Comparison of ENCODE assay signal across 8 cellular contexts in genomic region chr6:30344191-30344867, GRCh38. TPM values are rescaled to one million over a fixed set of nuclear protein-coding genes. Genes with fewer than 3 reads are reported as not detected.
DNase-seq lines count a peak whose midpoint lies in the region; ATAC-seq, FAIRE-seq and TF ChIP-seq lines count a peak whose summit lies in the region.

No MANE protein-coding gene starts in this region.

- no TSS peak for BruUV-seq in HepG2 (replicated peaks; lab: Mats Ljungman, UMichigan)

- H3K4me3 ChIP-seq in HepG2 (replicated peaks in 1 of 3; ENCODE audit: insufficient read depth in 1 of 3, low read depth in 2 of 3, low read length in 3 of 3) = peak overlapping the region; percentile 80 to 96 (median 91)
- peak overlapping the region; percentile 87 to 91 for H3K4me3 ChIP-seq in testis

- in situ Hi-C loops in HepG2 (cut with HindIII; ENCODE audit: extremely low pct_ligation_motif_present, low pct_unique_long_range_greater_than_20kb) = no loop called here

- H4K20me1 ChIP-seq in HepG2 (ENCODE audit: insufficient read depth, low read length) = no peaks in the 10 kb centered on the region

- peaks cover 3% of the 10 kb centered on the region for H3K79me2 ChIP-seq in HepG2 (ENCODE audit: insufficient read depth, low read length)

- H2AFZ ChIP-seq in HepG2 (ENCODE audit: low read length) = peak overlapping the region; percentile 96

- POLR2A ChIA-PET in HepG2 (lab: Yijun Ruan, JAX) = interaction anchor here (0.8 kb wide), 1 partner anchor 18 kb away, joined by 9 read pairs; the partner anchor contains the start of gene TRIM39

- H3K9me3 ChIP-seq in HepG2 (ENCODE audit: low read length) (no peaks in the 10 kb centered on the region), testis (no peaks in the 10 kb centered on the region)

- FAIRE-seq in HepG2 (lab: Jason Lieb, UNC) = peak; percentile 34

- TF ChIP-seq EP300 in HepG2 (IDR thresholded peaks at IDR 0.05; ENCODE audit: low read depth in 2 of 2, low read length in 2 of 2) (no peak), HepG2 (CRISPR knock-in tag; IDR thresholded peaks at IDR 0.05; ENCODE audit: borderline replicate concordance) (no peak)

- H3K27ac ChIP-seq in HepG2 (ENCODE audit: extremely low read length, insufficient read depth, low read length) (peak overlapping the region; percentile 83), testis (peak overlapping the region; percentile 83 to 94)

- DNase-seq in activated CD8-positive, alpha-beta memory T cell treated with anti-CD3 and anti-CD28 coated beads, Interleukin-2, amount 10 ng/mL, durations not matched to agents 7 days and 5 days = no peak
- no peak for DNase-seq in activated CD8-positive, alpha-beta memory T cell treated with anti-CD3 and anti-CD28 coated beads, Interleukin-2, amount 50 U/mL, for 48 hours
- DNase-seq in HepG2 (ENCODE audit: low spot score) (no peak), testis (no peak)

- no peak for TF ChIP-seq RAD21 in HepG2 (CRISPR knock-in tag; IDR thresholded peaks at IDR 0.05)

- peak overlapping the region; percentile 79 for H3K27ac Mint-ChIP-seq in activated CD8-positive, alpha-beta memory T cell treated with anti-CD3 and anti-CD28 coated beads, Interleukin-2, amount 10 ng/mL, durations not matched to agents 7 days and 5 days
- H3K27ac Mint-ChIP-seq in activated T-helper 17 cell treated with anti-CD3 and anti-CD28 coated beads, Interleukin-2, amount 50 U/mL, for 72 hours = peak overlapping the region; percentile 7

- H3K4me3 Mint-ChIP-seq in activated CD8-positive, alpha-beta memory T cell treated with anti-CD3 and anti-CD28 coated beads, Interleukin-2, amount 10 ng/mL, durations not matched to agents 7 days and 5 days = peak overlapping the region; percentile 80
- peak overlapping the region; percentile 74 for H3K4me3 Mint-ChIP-seq in activated T-helper 17 cell treated with anti-CD3 and anti-CD28 coated beads, Interleukin-2, amount 50 U/mL, for 72 hours

- H3K4me1 Mint-ChIP-seq in activated CD8-positive, alpha-beta memory T cell treated with anti-CD3 and anti-CD28 coated beads, Interleukin-2, amount 10 ng/mL, durations not matched to agents 7 days and 5 days = peaks cover 16% of the 10 kb centered on the region
- peaks cover 27% of the 10 kb centered on the region for H3K4me1 Mint-ChIP-seq in activated T-helper 17 cell treated with anti-CD3 and anti-CD28 coated beads, Interleukin-2, amount 50 U/mL, for 72 hours

- TF ChIP-seq CTCF in HepG2 (CRISPR knock-in tag; IDR thresholded peaks at IDR 0.05) (no peak), testis (IDR thresholded peaks at IDR 0.05) (no peak)

- H3K27me3 ChIP-seq in HepG2 (ENCODE audit: control insufficient read depth in 1 of 2, insufficient read depth in 2 of 2, low read length in 2 of 2) (no peaks in the 10 kb centered on the region), testis (no peaks in the 10 kb centered on the region)

- peaks cover 23% of the 10 kb centered on the region for H3K36me3 Mint-ChIP-seq in activated CD8-positive, alpha-beta memory T cell treated with anti-CD3 and anti-CD28 coated beads, Interleukin-2, amount 10 ng/mL, durations not matched to agents 7 days and 5 days
- H3K36me3 Mint-ChIP-seq in activated T-helper 17 cell treated with anti-CD3 and anti-CD28 coated beads, Interleukin-2, amount 50 U/mL, for 72 hours (ENCODE audit: low read depth) = peaks cover 63% of the 10 kb centered on the region

- TF ChIP-seq POLR2A in HepG2 (IDR thresholded peaks at IDR 0.05; ENCODE audit: insufficient read depth in 1 of 2, low read depth in 2 of 2, low read length in 2 of 2) (no peak), testis (IDR thresholded peaks at IDR 0.05) (no peak)

- peak overlapping the region; percentile 97 for H3K9ac ChIP-seq in HepG2 (ENCODE audit: insufficient read depth, low read depth, low read length)

- CTCF ChIA-PET in activated CD8-positive, alpha-beta memory T cell treated with anti-CD3 and anti-CD28 coated beads, Interleukin-2, amount 10 ng/mL, durations not matched to agents 7 days and 5 days (lab: Charles Lee) = interaction anchor here (1.3 to 1.7 kb wide), 2 partner anchors 18 to 213 kb away, joined by 3 to 8 read pairs; no protein-coding TSS in a partner anchor
- CTCF ChIA-PET in HepG2 (lab: Yijun Ruan, JAX; ENCODE audit: low intra/inter-chr PET ratio, low total read pairs) = no interaction called here

- WGBS in HepG2 (ENCODE audit: low lambda C conversion rate) = 40% methylated on average over 4 of the region's 4 CpGs
- 49 to 54% methylated on average over 4 of the region's 4 CpGs for WGBS in testis, 2 donors

- H3K27me3 Mint-ChIP-seq in activated CD8-positive, alpha-beta memory T cell treated with anti-CD3 and anti-CD28 coated beads, Interleukin-2, amount 10 ng/mL, durations not matched to agents 7 days and 5 days = peaks cover 6% of the 10 kb centered on the region
- H3K27me3 Mint-ChIP-seq in activated T-helper 17 cell treated with anti-CD3 and anti-CD28 coated beads, Interleukin-2, amount 50 U/mL, for 72 hours = no peaks in the 10 kb centered on the region

- no peak for ATAC-seq in activated CD8-positive, alpha-beta memory T cell treated with anti-CD3 and anti-CD28 coated beads, Interleukin-2, amount 10 ng/mL, durations not matched to agents 7 days and 5 days
- ATAC-seq in activated T-helper 17 cell treated with anti-CD3 and anti-CD28 coated beads, Interleukin-2, amount 50 U/mL, for 72 hours (replicated peaks) = peak; percentile 21
- peak; percentile 3; the same call in 1 of the 3 replicates for ATAC-seq in HepG2
- no peak for ATAC-seq in HG03469 (IDR thresholded peaks at IDR 0.05; ENCODE audit: unreplicated experiment)
- no peak for ATAC-seq in HG03342 (IDR thresholded peaks at IDR 0.05; ENCODE audit: unreplicated experiment)
- ATAC-seq in GM21723 (IDR thresholded peaks at IDR 0.05; ENCODE audit: unreplicated experiment) = no peak

- H3K4me1 ChIP-seq in HepG2 (ENCODE audit: insufficient read depth, low read length) (peaks cover 18% of the 10 kb centered on the region), testis (no peaks in the 10 kb centered on the region)

- peaks cover 4 to 19% of the 10 kb centered on the region in 2 experiments; a peak in 4 of 5 replicates for H3K36me3 ChIP-seq in HepG2 (replicated peaks in 1 of 2; ENCODE audit: control insufficient read depth in 1 of 2, insufficient read depth in 2 of 2, low read length in 2 of 2)
- no peaks in the 10 kb centered on the region for H3K36me3 ChIP-seq in testis (ENCODE audit: low read depth, missing control alignments)

- H3K9me3 Mint-ChIP-seq in activated CD8-positive, alpha-beta memory T cell treated with anti-CD3 and anti-CD28 coated beads, Interleukin-2, amount 10 ng/mL, durations not matched to agents 7 days and 5 days (ENCODE audit: low read depth) = no peaks in the 10 kb centered on the region
- no peaks in the 10 kb centered on the region for H3K9me3 Mint-ChIP-seq in activated T-helper 17 cell treated with anti-CD3 and anti-CD28 coated beads, Interleukin-2, amount 50 U/mL, for 72 hours

- peak overlapping the region; percentile 79 for H3K4me2 ChIP-seq in HepG2 (ENCODE audit: low read depth, low read length)

- intact Hi-C loops in HepG2 (cut with micrococcal nuclease; ENCODE audit: unreplicated experiment) (no loop called here), testis (cut with DNase I; ENCODE audit: low total_unique reads) (no loop called here)

RNA-seq across cellular contexts. Expression of gene RPP21, which starts 0.6 kb away (rescaled TPM):
- 10 to 100 TPM; 37.7 to 44.0 TPM for total RNA-seq in activated CD8-positive, alpha-beta memory T cell treated with anti-CD3 and anti-CD28 coated beads, Interleukin-2, amount 10 ng/mL, durations not matched to agents 7 days and 5 days
- 10 to 100 TPM; 20.8 to 22.9 TPM for total RNA-seq in activated T-helper 17 cell treated with anti-CD3 and anti-CD28 coated beads, Interleukin-2, amount 50 U/mL, for 72 hours
- total RNA-seq in HepG2 (2016; rRNA removed; fragmentation: Illumina TruSeq; extraction: Trizol) (38.4 and 53.1 TPM in 2 replicates), testis (100 to 1,000 TPM in 1 of 2 donors, 10 to 100 TPM in 1; 94.3 to 101 TPM)
- total RNA-seq in HepG2 (2016; cell fraction: cytosol; rRNA removed; fragmentation: Illumina TruSeq; extraction: Trizol; ENCODE audit: low read depth) = 23.8 and 29.3 TPM in 2 replicates
- total RNA-seq in HepG2 (2016; cell fraction: insoluble cytoplasmic fraction; rRNA removed; fragmentation: Illumina TruSeq; extraction: Trizol) = 41.8 and 52.5 TPM in 2 replicates
- 23.7 and 25.5 TPM in 2 replicates for total RNA-seq in HepG2 (2016; cell fraction: membrane; rRNA removed; fragmentation: Illumina TruSeq; extraction: Trizol)
- 26.2 and 34.9 TPM in 2 replicates for total RNA-seq in HepG2 (2016; cell fraction: nucleus; rRNA removed; fragmentation: Illumina TruSeq; extraction: Trizol)
- polyA plus RNA-seq in HepG2 (2011; rRNA removed) (72.3 and 88.4 TPM in 2 replicates), testis (ENCODE audit: insufficient read depth, low read depth, low replicate concordance) (49.8 TPM)
- polyA plus RNA-seq in HepG2 (2011; cell fraction: cytosol; rRNA removed) = 68.5 and 146 TPM in 2 replicates
- polyA plus RNA-seq in HepG2 (2011; cell fraction: nucleus; rRNA removed) = 170 and 172 TPM in 2 replicates
- 51.6 and 70.9 TPM in 2 replicates for polyA plus RNA-seq in HepG2 (2012)
- polyA plus RNA-seq in HepG2 (2016; cell fraction: cytosol; fragmentation: Illumina TruSeq; extraction: Trizol; ENCODE audit: low read depth) = 46.1 and 56.4 TPM in 2 replicates
- polyA plus RNA-seq in HepG2 (2016; cell fraction: insoluble cytoplasmic fraction; fragmentation: Illumina TruSeq; extraction: Trizol; ENCODE audit: low read depth) = 66.2 and 74.5 TPM in 2 replicates
- 42.2 and 48.9 TPM in 2 replicates for polyA plus RNA-seq in HepG2 (2016; cell fraction: membrane; fragmentation: Illumina TruSeq; extraction: Trizol; ENCODE audit: low read depth)
- polyA plus RNA-seq in HepG2 (2016; cell fraction: nucleus; fragmentation: Illumina TruSeq; extraction: Trizol; ENCODE audit: insufficient read depth, low read depth) = 94.8 and 101 TPM in 2 replicates
- polyA minus RNA-seq in HepG2 (2011; rRNA and poly(A)+ RNA removed; ENCODE audit: low replicate concordance) = 18.2 and 24.8 TPM in 2 replicates
- 15.3 and 17.1 TPM in 2 replicates for polyA minus RNA-seq in HepG2 (2011; cell fraction: cytosol; rRNA and poly(A)+ RNA removed)
- polyA minus RNA-seq in HepG2 (2011; cell fraction: nucleus; rRNA and poly(A)+ RNA removed) = 8.4 and 9.3 TPM in 2 replicates

RNA-seq across cellular contexts. Expression of gene TRIM39, which starts 17.6 kb away (rescaled TPM):
- 10 to 100 TPM; 13.6 to 16.4 TPM for total RNA-seq in activated CD8-positive, alpha-beta memory T cell treated with anti-CD3 and anti-CD28 coated beads, Interleukin-2, amount 10 ng/mL, durations not matched to agents 7 days and 5 days
- 10 to 100 TPM; 12.4 to 16.1 TPM for total RNA-seq in activated T-helper 17 cell treated with anti-CD3 and anti-CD28 coated beads, Interleukin-2, amount 50 U/mL, for 72 hours
- total RNA-seq in HepG2 (2016; rRNA removed; fragmentation: Illumina TruSeq; extraction: Trizol) (13.8 and 14.6 TPM in 2 replicates), testis (10 to 100 TPM; 30.6 to 33.6 TPM)
- total RNA-seq in HepG2 (2016; cell fraction: cytosol; rRNA removed; fragmentation: Illumina TruSeq; extraction: Trizol; ENCODE audit: low read depth) = 3.1 and 5.0 TPM in 2 replicates
- total RNA-seq in HepG2 (2016; cell fraction: insoluble cytoplasmic fraction; rRNA removed; fragmentation: Illumina TruSeq; extraction: Trizol) = 12.0 and 15.3 TPM in 2 replicates
- 11.0 and 12.4 TPM in 2 replicates for total RNA-seq in HepG2 (2016; cell fraction: membrane; rRNA removed; fragmentation: Illumina TruSeq; extraction: Trizol)
- 12.2 and 14.1 TPM in 2 replicates for total RNA-seq in HepG2 (2016; cell fraction: nucleus; rRNA removed; fragmentation: Illumina TruSeq; extraction: Trizol)
- polyA plus RNA-seq in HepG2 (2011; rRNA removed) (7.7 and 8.6 TPM in 2 replicates), testis (ENCODE audit: insufficient read depth, low read depth, low replicate concordance) (58.1 TPM)
- 5.6 and 5.9 TPM in 2 replicates for polyA plus RNA-seq in HepG2 (2011; cell fraction: cytosol; rRNA removed)
- 22.1 and 24.6 TPM in 2 replicates for polyA plus RNA-seq in HepG2 (2011; cell fraction: nucleus; rRNA removed)
- 7.8 and 8.9 TPM in 2 replicates for polyA plus RNA-seq in HepG2 (2012)
- polyA plus RNA-seq in HepG2 (2016; cell fraction: cytosol; fragmentation: Illumina TruSeq; extraction: Trizol; ENCODE audit: low read depth) = 2.3 and 3.1 TPM in 2 replicates
- 9.9 and 11.6 TPM in 2 replicates for polyA plus RNA-seq in HepG2 (2016; cell fraction: insoluble cytoplasmic fraction; fragmentation: Illumina TruSeq; extraction: Trizol; ENCODE audit: low read depth)
- 6.6 and 8.4 TPM in 2 replicates for polyA plus RNA-seq in HepG2 (2016; cell fraction: membrane; fragmentation: Illumina TruSeq; extraction: Trizol; ENCODE audit: low read depth)
- 26.6 and 28.1 TPM in 2 replicates for polyA plus RNA-seq in HepG2 (2016; cell fraction: nucleus; fragmentation: Illumina TruSeq; extraction: Trizol; ENCODE audit: insufficient read depth, low read depth)
- 7.8 and 11.9 TPM in 2 replicates for polyA minus RNA-seq in HepG2 (2011; rRNA and poly(A)+ RNA removed; ENCODE audit: low replicate concordance)
- polyA minus RNA-seq in HepG2 (2011; cell fraction: cytosol; rRNA and poly(A)+ RNA removed) = 6.3 and 7.6 TPM in 2 replicates
- 13.6 and 16.1 TPM in 2 replicates for polyA minus RNA-seq in HepG2 (2011; cell fraction: nucleus; rRNA and poly(A)+ RNA removed)

Comparison
In these comparisons a context has a peak if more than half of its experiments do, and no peak if none do; other contexts are left out.
1. ATAC-seq: peak in activated T-helper 17 cell treated with anti-CD3 and anti-CD28 coated beads, Interleukin-2, amount 50 U/mL, for 72 hours (single experiment) and HepG2 (single experiment); none in activated CD8-positive, alpha-beta memory T cell treated with anti-CD3 and anti-CD28 coated beads, Interleukin-2, amount 10 ng/mL, durations not matched to agents 7 days and 5 days (single experiment), HG03469 (single experiment), HG03342 (single experiment) and GM21723 (single experiment).